20 cellular contexts compared by ENCODE assay signal in the genomic region with DNA sequence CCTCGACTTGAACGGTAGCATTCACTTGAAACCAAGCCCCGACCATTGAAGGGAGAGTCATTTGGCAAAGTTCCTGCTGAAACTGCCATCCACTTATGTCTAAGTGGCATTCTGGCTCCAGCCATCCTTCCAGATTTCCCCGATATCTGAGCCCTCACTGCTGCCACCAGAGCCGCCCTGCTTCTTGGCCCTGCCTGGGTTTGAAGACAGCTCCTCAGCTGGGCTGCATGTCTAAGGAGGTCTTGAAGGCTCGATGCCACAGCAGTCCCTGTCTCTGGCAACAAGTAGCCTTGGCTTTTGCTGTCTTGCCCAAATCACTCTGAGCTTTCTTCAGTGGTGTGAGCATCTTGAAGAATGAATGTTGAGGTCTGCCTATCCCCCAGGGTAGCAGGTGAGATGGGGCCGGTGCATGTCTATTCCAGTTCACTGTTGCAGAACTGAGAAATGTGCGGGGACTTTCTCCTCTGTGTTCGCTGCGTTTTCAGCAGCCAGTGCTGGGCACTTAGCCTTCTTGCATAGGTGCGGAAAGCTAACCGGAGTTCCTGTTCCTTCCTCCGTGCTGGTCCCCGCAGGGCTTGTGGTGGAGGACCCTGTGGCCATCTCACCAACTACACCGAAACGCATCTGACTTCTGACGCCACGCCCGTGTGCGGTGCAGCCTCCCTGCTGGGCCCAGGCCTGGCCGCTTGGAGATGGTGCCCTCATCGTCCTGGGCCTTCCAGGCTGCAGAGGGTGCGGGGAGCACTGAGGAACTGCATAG. TPM values are rescaled to one million over a fixed set of nuclear protein-coding genes. Genes with fewer than 3 reads are reported as not detected.
A peak's percentile ranks its signal among the peaks of the same experiment; 100 is the strongest.
DNase-seq lines count a peak whose midpoint lies in the region; ATAC-seq and TF ChIP-seq lines count a peak whose summit lies in the region.
"Had no signal": no experiment of that assay in that cellular context is flagged by ENCODE, and none has a peak within 500 bp of the region (broad histone marks: within the 10 kb centered on the region; RNA-seq: fewer than 3 reads in every experiment).

No MANE protein-coding gene starts in this region.

- H3K27ac ChIP-seq in endodermal cell (ENCODE audit: low read depth, low read length) = no peak overlapping the region
- H3K27ac ChIP-seq: gastrocnemius medialis, vagina had no signal

- no peak for TF ChIP-seq CTCF in endodermal cell (conservative IDR thresholded peaks at IDR 0.05)

- H3K27me3 ChIP-seq in HAP-1 (ENCODE audit: low read depth) (peaks cover 3% of the 10 kb centered on the region; the same call in 1 of the 2 replicates), endodermal cell (ENCODE audit: control insufficient read depth, insufficient read depth, low read length, poor library complexity, severe bottlenecking) (no peaks in the 10 kb centered on the region)
- H3K27me3 ChIP-seq: gastrocnemius medialis, vagina had no signal

- H3K36me3 Mint-ChIP-seq in endodermal cell (ENCODE audit: low read depth) = no peaks in the 10 kb centered on the region

- WGBS in endodermal cell (ENCODE audit: insufficient coverage in 1 of 2, insufficient read length in 1 of 2), 2 experiments = 94 to 98% methylated on average over 12 to 23 of the region's 23 CpGs

- no peak overlapping the region for H3K9ac ChIP-seq in endodermal cell (ENCODE audit: extremely low read depth, low read length, poor library complexity, severe bottlenecking)

- no peak for DNase-seq in left ventricle myocardium superior
- DNase-seq in cardiac septum (ENCODE audit: low spot score) = no peak
- peak; percentile 66 for DNase-seq in NCI-H2196 (lab: John Stamatoyannopoulos, UW; ENCODE audit: unreplicated experiment)
- DNase-seq in left lobe of liver (ENCODE audit: low spot score) = peak; percentile 33
- no peak for DNase-seq in HAP-1 (ENCODE audit: low spot score in 2 of 2)
- no peak for DNase-seq in NCI-H1930 (lab: John Stamatoyannopoulos, UW)
- no peak for DNase-seq in endodermal cell
- DNase-seq: activated CD4-positive, alpha-beta T cell treated with anti-CD3 and anti-CD28 coated beads for 1 hour; activated gamma-delta T cell; CD4-positive, alpha-beta memory T cell; central memory CD4-positive, alpha-beta T cell; erythroblast; gastrocnemius medialis; NCI-H1694 treated with DMSO at 0.1 percent for 48 hours; stimulated activated CD4-positive, alpha-beta T cell treated with anti-CD3 and anti-CD28 coated beads, Interleukin-2, amount 100 ng/mL, for 48 hours; stimulated activated naive CD8-positive, alpha-beta T cell treated with anti-CD3 and anti-CD28 coated beads, Interleukin-15, amount 100 ng/mL, for 72 hours had no signal

- H3K36me3 ChIP-seq in HAP-1 (replicated peaks) (no peaks in the 10 kb centered on the region), endodermal cell (ENCODE audit: control insufficient read depth, insufficient read depth, low read length) (no peaks in the 10 kb centered on the region)
- H3K36me3 ChIP-seq: gastrocnemius medialis, vagina had no signal

- H3K27ac Mint-ChIP-seq in endodermal cell = no peak overlapping the region
- H3K27ac Mint-ChIP-seq: nephron had no signal

- no peak overlapping the region for H3K4me3 Mint-ChIP-seq in endodermal cell
- H3K4me3 Mint-ChIP-seq: nephron; stimulated activated naive CD8-positive, alpha-beta T cell treated with anti-CD3 and anti-CD28 coated beads, Interleukin-15, amount 100 ng/mL, for 72 hours had no signal

- peak; percentile 29 for ATAC-seq in left ventricle myocardium superior
- ATAC-seq in left lobe of liver = no peak
- no peak for ATAC-seq in GM21619 (IDR thresholded peaks at IDR 0.05; ENCODE audit: unreplicated experiment)
- ATAC-seq: gastrocnemius medialis; HepG2; stimulated activated naive CD8-positive, alpha-beta T cell treated with anti-CD3 and anti-CD28 coated beads, Interleukin-15, amount 100 ng/mL, for 72 hours had no signal

- H3K4me1 Mint-ChIP-seq in endodermal cell = peaks cover 39% of the 10 kb centered on the region

- no peak overlapping the region for H3K4me3 ChIP-seq in HAP-1
- H3K4me3 ChIP-seq in endodermal cell (ENCODE audit: low read length) = no peak overlapping the region
- H3K4me3 ChIP-seq: gastrocnemius medialis, vagina had no signal

- in situ Hi-C loops in HAP-1 (cut with MboI; ENCODE audit: low sequenced_read_pairs) = no loop called here

- H3K27me3 Mint-ChIP-seq in endodermal cell (ENCODE audit: insufficient read depth) = no peaks in the 10 kb centered on the region
- H3K27me3 Mint-ChIP-seq: CD4-positive, alpha-beta memory T cell had no signal

- H3K9me3 Mint-ChIP-seq in endodermal cell = no peaks in the 10 kb centered on the region
- H3K9me3 Mint-ChIP-seq: CD4-positive, alpha-beta memory T cell; nephron; stimulated activated naive CD8-positive, alpha-beta T cell treated with anti-CD3 and anti-CD28 coated beads, Interleukin-15, amount 100 ng/mL, for 72 hours had no signal

- no peaks in the 10 kb centered on the region; the same call in 1 of the 2 replicates for H3K4me1 ChIP-seq in HAP-1
- H3K4me1 ChIP-seq in endodermal cell (ENCODE audit: control insufficient read depth, insufficient read depth, low read length) = peaks cover 15% of the 10 kb centered on the region

- intact Hi-C loops in left ventricle myocardium superior (cut with micrococcal nuclease) = no loop called here
- intact Hi-C loops in cardiac septum (cut with DNase I) = no loop called here

- H3K9me3 ChIP-seq in HAP-1 = no peaks in the 10 kb centered on the region
- no peaks in the 10 kb centered on the region for H3K9me3 ChIP-seq in endodermal cell (ENCODE audit: control insufficient read depth, low read length)
- H3K9me3 ChIP-seq: gastrocnemius medialis, vagina had no signal

RNA-seq across cellular contexts. Expression of a gene that starts 29.2 kb away (rescaled TPM):
- total RNA-seq in left ventricle myocardium superior = 17.9 TPM
- total RNA-seq in cardiac septum = 16.7 TPM
- total RNA-seq in left lobe of liver = 39.4 TPM
- total RNA-seq in endodermal cell = 1 to 10 TPM; 2.2 to 4.3 TPM
- polyA plus RNA-seq in endodermal cell (2013, experiment 1 of 2) = 8.0 TPM
- 6.9 TPM for polyA plus RNA-seq in endodermal cell (2013, experiment 2 of 2)

Comparison
In these comparisons a context has a peak if more than half of its experiments do, and no peak if none do; other contexts are left out.
1. DNase-seq: peak in NCI-H2196 (single experiment) and left lobe of liver (single experiment); none in left ventricle myocardium superior (single experiment), cardiac septum (single experiment), HAP-1 (0 of 2), NCI-H1930 (0 of 2) and endodermal cell (single experiment).